ENCODE assay signal across 8 cellular contexts in genomic region chrX:50903387-50904027, GRCh38. TPM values are rescaled to one million over a fixed set of nuclear protein-coding genes. Genes with fewer than 3 reads are reported as not detected.
DNase-seq lines count a peak whose midpoint lies in the region; ATAC-seq and TF ChIP-seq lines count a peak whose summit lies in the region.

No MANE protein-coding gene starts in this region.

- intact Hi-C loops in colonic mucosa (cut with DNase I): loop anchor here (2.0 to 5.0 kb wide), 2 partner anchors 155 to 211 kb away; no protein-coding TSS in a partner anchor

- no peaks in the 10 kb centered on the region for H3K36me3 Mint-ChIP-seq in memory B cell

- no peaks in the 10 kb centered on the region for H3K4me1 ChIP-seq in colonic mucosa
- no peaks in the 10 kb centered on the region for H3K4me1 ChIP-seq in effector memory CD4-positive, alpha-beta T cell (ENCODE audit: control insufficient read depth, insufficient read depth, low read length, poor library complexity, severe bottlenecking)

- H3K4me3 Mint-ChIP-seq in memory B cell: no peak overlapping the region

- DNase-seq in AG09319 (ENCODE audit: extremely low read depth, low read depth) (no peak), GM13976 (ENCODE audit: low spot score) (peak; percentile 37), NCI-H1048 (lab: John Stamatoyannopoulos, UW) (peak; percentile 4), colonic mucosa (peak; percentile 30), memory B cell (ENCODE audit: low spot score in 2 of 2) (no peak), activated gamma-delta T cell (lab: John Stamatoyannopoulos, UW) (no peak)
- DNase-seq in effector memory CD4-positive, alpha-beta T cell: no peak

- H3K27ac Mint-ChIP-seq in memory B cell: no peak overlapping the region

- H3K9ac ChIP-seq in colonic mucosa (ENCODE audit: low read depth in 2 of 2, low read length in 2 of 2): no peak overlapping the region

- H3K4me1 Mint-ChIP-seq in memory B cell: no peaks in the 10 kb centered on the region

- H3K9me3 ChIP-seq in colonic mucosa: no peaks in the 10 kb centered on the region
- H3K9me3 ChIP-seq in effector memory CD4-positive, alpha-beta T cell (ENCODE audit: control insufficient read depth, low read length): no peaks in the 10 kb centered on the region

- in situ Hi-C loops in GM13976 (cut with MboI; ENCODE audit: low sequenced_read_pairs, unreplicated experiment): no loop called here

- no peaks in the 10 kb centered on the region for H3K9me3 Mint-ChIP-seq in memory B cell

- no peak overlapping the region for H3K27ac ChIP-seq in colonic mucosa
- no peak overlapping the region for H3K27ac ChIP-seq in effector memory CD4-positive, alpha-beta T cell (ENCODE audit: insufficient read depth, low read length, poor library complexity, severe bottlenecking)

- H3K36me3 ChIP-seq in colonic mucosa: no peaks in the 10 kb centered on the region
- no peaks in the 10 kb centered on the region for H3K36me3 ChIP-seq in effector memory CD4-positive, alpha-beta T cell (ENCODE audit: control insufficient read depth, insufficient read depth, low read length)

- TF ChIP-seq CTCF in AG09319 (IDR thresholded peaks at IDR 0.05; ENCODE audit: low read depth, low read length) (peak; percentile 63), GM13976 (IDR thresholded peaks at IDR 0.05; ENCODE audit: borderline replicate concordance, control extremely low read depth, extremely low read depth, insufficient read depth, missing control alignments) (no peak), colonic mucosa (IDR thresholded peaks at IDR 0.05) (peak; percentile 45)

- ATAC-seq in memory B cell (ENCODE audit: low read depth): peak; percentile 34
- ATAC-seq in GM18873 (IDR thresholded peaks at IDR 0.05; ENCODE audit: low FRiP score, unreplicated experiment): no peak

- no peak overlapping the region for H3K4me3 ChIP-seq in colonic mucosa
- no peak overlapping the region for H3K4me3 ChIP-seq in effector memory CD4-positive, alpha-beta T cell (ENCODE audit: insufficient read depth, low read depth, low read length, poor library complexity, severe bottlenecking)

- peaks cover 9% of the 10 kb centered on the region for H3K27me3 ChIP-seq in colonic mucosa
- H3K27me3 ChIP-seq in effector memory CD4-positive, alpha-beta T cell (replicated peaks; ENCODE audit: control insufficient read depth, insufficient read depth, low read length, poor library complexity, severe bottlenecking): no peaks in the 10 kb centered on the region

- no peaks in the 10 kb centered on the region for H3K27me3 Mint-ChIP-seq in memory B cell

RNA-seq across cellular contexts. Expression of gene BMP15, which starts 7.0 kb away (rescaled TPM):
- not detected for total RNA-seq in colonic mucosa

Comparison
In these comparisons a context has a peak if more than half of its experiments do, and no peak if none do; other contexts are left out.
1. DNase-seq: peak in GM13976 (single experiment), NCI-H1048 (single experiment) and colonic mucosa (single experiment); none in AG09319 (single experiment), memory B cell (0 of 2), activated gamma-delta T cell (single experiment) and effector memory CD4-positive, alpha-beta T cell (0 of 3).